8 cellular contexts compared by ENCODE assay signal in genomic region chr2:68466361-68466777, GRCh38. TPM values are rescaled to one million over a fixed set of nuclear protein-coding genes. Genes with fewer than 3 reads are reported as not detected.
A peak's percentile ranks its signal among the peaks of the same experiment; 100 is the strongest.
DNase-seq lines count a peak whose midpoint lies in the region; FAIRE-seq and TF ChIP-seq lines count a peak whose summit lies in the region.

No MANE protein-coding gene starts in this region.

- peak overlapping the region in 1 of 2 donors; percentile 85 for H3K27ac ChIP-seq in kidney (ENCODE audit: low read depth in 2 of 2, low read length in 2 of 2)

- intact Hi-C loops in kidney (cut with DNase I): no loop called here

- H3K4me1 Mint-ChIP-seq in T-helper 1 cell treated with Interleukin-12 subunit alpha and Interleukin-12 subunit beta and Interleukin-4 antibody, amounts not matched to agents 30 μg/mL and 1 μg/mL, for 36 hours (ENCODE audit: low read depth): peaks cover 39% of the 10 kb centered on the region

- TF ChIP-seq CTCF in kidney (IDR thresholded peaks at IDR 0.05; ENCODE audit: borderline replicate concordance, extremely low read depth, insufficient read depth): no peak
- TF ChIP-seq CTCF in GM13977 (IDR thresholded peaks at IDR 0.05; ENCODE audit: extremely low read depth, insufficient read depth, missing control alignments): no peak

- peaks cover 5% of the 10 kb centered on the region for H3K36me3 Mint-ChIP-seq in T-helper 1 cell treated with Interleukin-12 subunit alpha and Interleukin-12 subunit beta and Interleukin-4 antibody, amounts not matched to agents 30 μg/mL and 1 μg/mL, for 36 hours (ENCODE audit: low read depth)

- no peaks in the 10 kb centered on the region for H3K9me3 Mint-ChIP-seq in T-helper 1 cell treated with Interleukin-12 subunit alpha and Interleukin-12 subunit beta and Interleukin-4 antibody, amounts not matched to agents 30 μg/mL and 1 μg/mL, for 36 hours

- peak overlapping the region; percentile 93 to 95 for H3K4me3 ChIP-seq in kidney (ENCODE audit: low read length in 2 of 2)

- peak overlapping the region; percentile 92 for H3K4me3 Mint-ChIP-seq in T-helper 1 cell treated with Interleukin-12 subunit alpha and Interleukin-12 subunit beta and Interleukin-4 antibody, amounts not matched to agents 30 μg/mL and 1 μg/mL, for 36 hours

- in situ Hi-C loops in GM13977 (cut with MboI; ENCODE audit: low pct_unique_long_range_greater_than_20kb, low sequenced_read_pairs, unreplicated experiment): no loop called here

- H3K4me1 ChIP-seq in kidney (ENCODE audit: control insufficient read depth in 1 of 2, insufficient read depth in 1 of 2, low read depth in 1 of 2, low read length in 2 of 2): peaks cover 5% of the 10 kb centered on the region in 2 donors

- FAIRE-seq in kidney (lab: Jason Lieb, UNC): no peak

- DNase-seq in DMS53 (lab: John Stamatoyannopoulos, UW) (peak; percentile 38), DMS53 treated with DMSO at 0.1 percent for 48 hours (lab: John Stamatoyannopoulos, UW; ENCODE audit: unreplicated experiment) (no peak), astrocyte of the hippocampus (ENCODE audit: low read depth, low spot score) (peak; percentile 78), kidney (no peak), NCI-H510A treated with DMSO at 0.1 percent for 48 hours (lab: John Stamatoyannopoulos, UW) (no peak), GM13977 (ENCODE audit: low spot score) (no peak)
- DNase-seq in stimulated activated CD4-positive, alpha-beta T cell treated with anti-CD3 and anti-CD28 coated beads, Interleukin-4, amount 100 ng/mL, for 24 hours: peak; percentile 69

- no peaks in the 10 kb centered on the region for H3K9me3 ChIP-seq in kidney (ENCODE audit: control insufficient read depth in 1 of 2, low read length in 2 of 2)

- peaks cover 5% of the 10 kb centered on the region for H3K27me3 Mint-ChIP-seq in T-helper 1 cell treated with Interleukin-12 subunit alpha and Interleukin-12 subunit beta and Interleukin-4 antibody, amounts not matched to agents 30 μg/mL and 1 μg/mL, for 36 hours (ENCODE audit: low read depth)

- peak overlapping the region; percentile 88 to 91 for H3K9ac ChIP-seq in kidney (ENCODE audit: low read length in 2 of 2)

- H3K27ac Mint-ChIP-seq in T-helper 1 cell treated with Interleukin-12 subunit alpha and Interleukin-12 subunit beta and Interleukin-4 antibody, amounts not matched to agents 30 μg/mL and 1 μg/mL, for 36 hours: peak overlapping the region; percentile 93

- no peaks in the 10 kb centered on the region for H3K36me3 ChIP-seq in kidney (ENCODE audit: control insufficient read depth in 1 of 2, insufficient read depth in 2 of 2, low read length in 2 of 2)

RNA-seq across cellular contexts. Expression of gene FBXO48, which starts 0.7 kb away (rescaled TPM):
- total RNA-seq in kidney: 1.3 TPM
- polyA plus RNA-seq in kidney (ENCODE audit: insufficient read depth, low read depth, low replicate concordance): 0.86 TPM

RNA-seq across cellular contexts. Expression of gene APLF, which starts 1.0 kb away (rescaled TPM):
- 5.9 TPM for total RNA-seq in kidney
- polyA plus RNA-seq in kidney (ENCODE audit: insufficient read depth, low read depth, low replicate concordance): 0.95 TPM

Comparison
In these comparisons a context has a peak if more than half of its experiments do, and no peak if none do; other contexts are left out.
1. DNase-seq: peak in DMS53 (single experiment), astrocyte of the hippocampus (single experiment) and stimulated activated CD4-positive, alpha-beta T cell treated with anti-CD3 and anti-CD28 coated beads, Interleukin-4, amount 100 ng/mL, for 24 hours (single experiment); none in DMS53 treated with DMSO at 0.1 percent for 48 hours (single experiment), kidney (single experiment), NCI-H510A treated with DMSO at 0.1 percent for 48 hours (single experiment) and GM13977 (single experiment).